ENCODE assay signal across 10 cellular contexts in the genomic region with DNA sequence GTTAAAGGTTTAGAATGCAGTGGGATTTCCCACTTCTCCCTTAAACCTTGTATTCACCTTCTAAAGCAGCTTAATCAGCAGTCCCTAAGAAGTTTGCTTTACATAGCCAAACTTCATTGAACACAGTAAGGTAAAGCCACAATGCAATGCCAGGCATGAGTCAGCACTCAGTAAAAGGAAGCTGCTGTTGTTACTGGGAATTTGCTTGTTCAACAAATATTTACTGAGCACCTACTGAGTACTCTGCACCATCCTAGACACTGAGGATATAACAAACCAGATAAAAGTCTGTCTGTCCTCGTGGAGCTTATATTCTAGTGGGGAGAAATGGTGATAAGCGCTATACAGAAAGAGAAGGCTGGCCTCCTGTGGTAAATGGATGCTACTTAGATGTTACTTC.
DNase-seq lines count a peak whose midpoint lies in the region; ATAC-seq and TF ChIP-seq lines count a peak whose summit lies in the region.
"Had no signal": no experiment of that assay in that cellular context is flagged by ENCODE, and none has a peak within 500 bp of the region (broad histone marks: within the 10 kb centered on the region; RNA-seq: fewer than 3 reads in every experiment).

No MANE protein-coding gene starts in this region.

- no peak for TF ChIP-seq CTCF in NB4 (IDR thresholded peaks at IDR 0.05; ENCODE audit: low read depth, low read length)
- TF ChIP-seq CTCF in epithelial cell of esophagus (IDR thresholded peaks at IDR 0.05; ENCODE audit: insufficient read depth, low read depth, low read length, missing control alignments), result no peak
- TF ChIP-seq CTCF in prostate gland (IDR thresholded peaks at IDR 0.05), result no peak
- TF ChIP-seq CTCF in esophagus muscularis mucosa (IDR thresholded peaks at IDR 0.05), result no peak

- peak; percentile 65 for ATAC-seq in GM21723 (IDR thresholded peaks at IDR 0.05; ENCODE audit: unreplicated experiment)

- H3K36me3 ChIP-seq in prostate gland (no peaks in the 10 kb centered on the region), esophagus muscularis mucosa (peaks cover 15 to 43% (median 30%) of the 10 kb centered on the region in 4 donors)

- DNase-seq in NB4 (ENCODE audit: low read depth), result peak; percentile 49
- DNase-seq in epithelial cell of esophagus (ENCODE audit: low read depth), result peak; percentile 81
- DNase-seq in prostate gland (ENCODE audit: low spot score), result peak; percentile 15
- DNase-seq in effector CD8-positive, alpha-beta T cell (lab: John Stamatoyannopoulos, UW), result no peak
- no peak for DNase-seq in esophagus muscularis mucosa (ENCODE audit: extremely low spot score)
- no peak for DNase-seq in stimulated activated CD4-positive, alpha-beta T cell treated with anti-CD3 and anti-CD28 coated beads, Interleukin-4, amount 100 ng/mL, for 1 hour
- DNase-seq in hippocampal formation (lab: John Stamatoyannopoulos, UW), result no peak
- DNase-seq: NCI-H1694 had no signal

- H3K4me1 ChIP-seq in prostate gland (replicated peaks) (no peaks in the 10 kb centered on the region), esophagus muscularis mucosa (no peaks in the 10 kb centered on the region)

- H3K9me3 ChIP-seq in prostate gland (no peaks in the 10 kb centered on the region), esophagus muscularis mucosa (no peaks in the 10 kb centered on the region)
- H3K9me3 ChIP-seq: right atrium auricular region had no signal

- TF ChIP-seq EP300 in esophagus muscularis mucosa (IDR thresholded peaks at IDR 0.05), result no peak

- H3K4me3 ChIP-seq in NB4 (ENCODE audit: low read depth, low read length) (no peak overlapping the region), epithelial cell of esophagus (ENCODE audit: low read length) (no peak overlapping the region), prostate gland (no peak overlapping the region), esophagus muscularis mucosa (no peak overlapping the region)
- H3K4me3 ChIP-seq: right atrium auricular region had no signal

- no peak overlapping the region for H3K27ac ChIP-seq in prostate gland
- H3K27ac ChIP-seq in esophagus muscularis mucosa (replicated peaks in 1 of 4), result no peak overlapping the region
- H3K27ac ChIP-seq: right atrium auricular region had no signal

- intact Hi-C loops in prostate gland (cut with DNase I), result no loop called here
- intact Hi-C loops in esophagus muscularis mucosa (cut with DNase I), result no loop called here

- TF ChIP-seq POLR2A in NB4 (IDR thresholded peaks at IDR 0.05; ENCODE audit: extremely low read depth, insufficient read length), result no peak
- no peak for TF ChIP-seq POLR2A in prostate gland (IDR thresholded peaks at IDR 0.05)
- TF ChIP-seq POLR2A in esophagus muscularis mucosa (IDR thresholded peaks at IDR 0.05; ENCODE audit: low read depth), result no peak

- 77% methylated on average over 2 of the region's 2 CpGs for WGBS in prostate gland
- WGBS in esophagus muscularis mucosa, result 94% methylated on average over 2 of the region's 2 CpGs

- H3K27me3 ChIP-seq in prostate gland (replicated peaks; ENCODE audit: insufficient read depth) (no peaks in the 10 kb centered on the region), esophagus muscularis mucosa (no peaks in the 10 kb centered on the region)
- H3K27me3 ChIP-seq: right atrium auricular region had no signal

Comparison
In these comparisons a context has a peak if more than half of its experiments do, and no peak if none do; other contexts are left out.
1. DNase-seq: peak in NB4 (single experiment), epithelial cell of esophagus (single experiment) and prostate gland (single experiment); none in effector CD8-positive, alpha-beta T cell (single experiment), esophagus muscularis mucosa (single experiment), stimulated activated CD4-positive, alpha-beta T cell treated with anti-CD3 and anti-CD28 coated beads, Interleukin-4, amount 100 ng/mL, for 1 hour (single experiment) and hippocampal formation (0 of 2).